2 cellular contexts compared by ENCODE assay signal in the genomic region with DNA sequence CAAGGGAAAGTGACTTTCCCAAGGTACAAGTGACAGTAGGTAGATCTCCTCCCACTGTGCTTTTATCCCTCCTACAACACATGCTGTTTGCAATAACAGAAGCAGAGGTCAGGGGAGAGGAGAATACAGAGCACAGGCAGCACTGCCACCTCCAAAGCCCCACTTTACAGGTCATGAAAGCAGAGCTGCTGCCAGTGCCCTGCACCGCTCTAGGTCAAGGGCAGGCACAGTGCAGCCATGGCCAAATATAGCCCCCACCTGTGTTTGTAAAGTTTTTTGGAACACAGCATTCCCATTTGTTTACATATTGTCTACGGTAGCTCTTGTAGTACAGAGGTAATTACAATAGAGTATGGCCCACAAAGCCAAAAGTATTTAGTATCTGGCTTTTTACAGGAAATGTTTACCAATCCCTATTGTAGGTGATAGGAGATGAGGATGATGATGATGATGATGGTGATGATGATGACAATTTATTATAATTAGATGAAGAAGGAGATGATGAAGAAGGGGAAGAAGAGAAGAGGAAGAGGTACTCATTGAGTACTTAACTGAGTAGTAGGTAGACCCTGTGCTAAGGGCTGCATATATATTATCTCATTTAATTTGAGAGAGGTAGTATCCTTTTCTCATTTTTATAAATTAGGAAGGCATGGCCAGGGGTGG.
TF ChIP-seq lines count a peak whose summit lies in the region.

No MANE protein-coding gene starts in this region.

TF ChIP-seq in HEK293, 187 proteins besides CTCF, POLR2A, EP300 and RAD21:
- no peak for TF ChIP-seq SP3 (tag by site-specific recombination; IDR thresholded peaks at IDR 0.05)
- TF ChIP-seq, protein P1, sequence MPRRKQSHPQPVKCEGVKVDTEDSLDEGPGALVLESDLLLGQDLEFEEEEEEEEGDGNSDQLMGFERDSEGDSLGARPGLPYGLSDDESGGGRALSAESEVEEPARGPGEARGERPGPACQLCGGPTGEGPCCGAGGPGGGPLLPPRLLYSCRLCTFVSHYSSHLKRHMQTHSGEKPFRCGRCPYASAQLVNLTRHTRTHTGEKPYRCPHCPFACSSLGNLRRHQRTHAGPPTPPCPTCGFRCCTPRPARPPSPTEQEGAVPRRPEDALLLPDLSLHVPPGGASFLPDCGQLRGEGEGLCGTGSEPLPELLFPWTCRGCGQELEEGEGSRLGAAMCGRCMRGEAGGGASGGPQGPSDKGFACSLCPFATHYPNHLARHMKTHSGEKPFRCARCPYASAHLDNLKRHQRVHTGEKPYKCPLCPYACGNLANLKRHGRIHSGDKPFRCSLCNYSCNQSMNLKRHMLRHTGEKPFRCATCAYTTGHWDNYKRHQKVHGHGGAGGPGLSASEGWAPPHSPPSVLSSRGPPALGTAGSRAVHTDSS (tag by site-specific recombination; IDR thresholded peaks at IDR 0.05): peak; percentile 86
TF ChIP-seq in HEK293: peak in this region for 1.

TF ChIP-seq in HepG2, 621 proteins besides CTCF, POLR2A, EP300 and RAD21 (continues in another document):
- no peak for TF ChIP-seq SYNCRIP (IDR thresholded peaks at IDR 0.05; ENCODE audit: insufficient read depth, low read depth, low read length)
- no peak for TF ChIP-seq ISX (CRISPR knock-in tag; conservative IDR thresholded peaks at IDR 0.05)
- no peak for TF ChIP-seq PAF1 (CRISPR knock-in tag; IDR thresholded peaks at IDR 0.05)
- TF ChIP-seq SKI (IDR thresholded peaks at IDR 0.05; ENCODE audit: partially characterized antibody): peak; percentile 58
- TF ChIP-seq ISL2 (CRISPR knock-in tag; IDR thresholded peaks at IDR 0.05): no peak
- TF ChIP-seq, protein P2, sequence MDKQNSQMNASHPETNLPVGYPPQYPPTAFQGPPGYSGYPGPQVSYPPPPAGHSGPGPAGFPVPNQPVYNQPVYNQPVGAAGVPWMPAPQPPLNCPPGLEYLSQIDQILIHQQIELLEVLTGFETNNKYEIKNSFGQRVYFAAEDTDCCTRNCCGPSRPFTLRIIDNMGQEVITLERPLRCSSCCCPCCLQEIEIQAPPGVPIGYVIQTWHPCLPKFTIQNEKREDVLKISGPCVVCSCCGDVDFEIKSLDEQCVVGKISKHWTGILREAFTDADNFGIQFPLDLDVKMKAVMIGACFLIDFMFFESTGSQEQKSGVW (CRISPR knock-in tag; IDR thresholded peaks at IDR 0.05; ENCODE audit: borderline replicate concordance): no peak
- TF ChIP-seq ZNF275 (CRISPR knock-in tag; IDR thresholded peaks at IDR 0.05; ENCODE audit: borderline replicate concordance): no peak
- TF ChIP-seq SUZ12 (IDR thresholded peaks at IDR 0.05; ENCODE audit: low read depth, low read length): no peak
- no peak for TF ChIP-seq KAT8 (CRISPR knock-in tag; IDR thresholded peaks at IDR 0.05)
- TF ChIP-seq MED1 (CRISPR knock-in tag; IDR thresholded peaks at IDR 0.05): no peak
- TF ChIP-seq MAFG (CRISPR knock-in tag; IDR thresholded peaks at IDR 0.05): no peak
- no peak for TF ChIP-seq ZNF329 (CRISPR knock-in tag; IDR thresholded peaks at IDR 0.05; ENCODE audit: low read depth)
- TF ChIP-seq DR1 (CRISPR knock-in tag; IDR thresholded peaks at IDR 0.05): no peak
- no peak for TF ChIP-seq PHF5A (CRISPR knock-in tag; IDR thresholded peaks at IDR 0.05; ENCODE audit: low read depth, unreplicated experiment)
- no peak for TF ChIP-seq NR2C2 (CRISPR knock-in tag; IDR thresholded peaks at IDR 0.05; ENCODE audit: borderline replicate concordance)
- no peak for TF ChIP-seq ZNF546 (CRISPR knock-in tag; conservative IDR thresholded peaks at IDR 0.05)
- no peak for TF ChIP-seq MBD4 (IDR thresholded peaks at IDR 0.05; ENCODE audit: borderline replicate concordance, low read length)
- TF ChIP-seq, protein P3, sequence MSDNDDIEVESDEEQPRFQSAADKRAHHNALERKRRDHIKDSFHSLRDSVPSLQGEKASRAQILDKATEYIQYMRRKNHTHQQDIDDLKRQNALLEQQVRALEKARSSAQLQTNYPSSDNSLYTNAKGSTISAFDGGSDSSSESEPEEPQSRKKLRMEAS (IDR thresholded peaks at IDR 0.05): peak; percentile 41; the same call in 1 of the 2 replicates
- TF ChIP-seq, protein P4, sequence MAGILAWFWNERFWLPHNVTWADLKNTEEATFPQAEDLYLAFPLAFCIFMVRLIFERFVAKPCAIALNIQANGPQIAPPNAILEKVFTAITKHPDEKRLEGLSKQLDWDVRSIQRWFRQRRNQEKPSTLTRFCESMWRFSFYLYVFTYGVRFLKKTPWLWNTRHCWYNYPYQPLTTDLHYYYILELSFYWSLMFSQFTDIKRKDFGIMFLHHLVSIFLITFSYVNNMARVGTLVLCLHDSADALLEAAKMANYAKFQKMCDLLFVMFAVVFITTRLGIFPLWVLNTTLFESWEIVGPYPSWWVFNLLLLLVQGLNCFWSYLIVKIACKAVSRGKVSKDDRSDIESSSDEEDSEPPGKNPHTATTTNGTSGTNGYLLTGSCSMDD (CRISPR knock-in tag; IDR thresholded peaks at IDR 0.05): no peak
- no peak for TF ChIP-seq DDIT3 (CRISPR knock-in tag; IDR thresholded peaks at IDR 0.05)
- 0 out of 2 replicates have a peak, but pooled peaks have one; percentile 26 for TF ChIP-seq HNF1B (CRISPR knock-in tag; IDR thresholded peaks at IDR 0.05)
- TF ChIP-seq, protein P5, sequence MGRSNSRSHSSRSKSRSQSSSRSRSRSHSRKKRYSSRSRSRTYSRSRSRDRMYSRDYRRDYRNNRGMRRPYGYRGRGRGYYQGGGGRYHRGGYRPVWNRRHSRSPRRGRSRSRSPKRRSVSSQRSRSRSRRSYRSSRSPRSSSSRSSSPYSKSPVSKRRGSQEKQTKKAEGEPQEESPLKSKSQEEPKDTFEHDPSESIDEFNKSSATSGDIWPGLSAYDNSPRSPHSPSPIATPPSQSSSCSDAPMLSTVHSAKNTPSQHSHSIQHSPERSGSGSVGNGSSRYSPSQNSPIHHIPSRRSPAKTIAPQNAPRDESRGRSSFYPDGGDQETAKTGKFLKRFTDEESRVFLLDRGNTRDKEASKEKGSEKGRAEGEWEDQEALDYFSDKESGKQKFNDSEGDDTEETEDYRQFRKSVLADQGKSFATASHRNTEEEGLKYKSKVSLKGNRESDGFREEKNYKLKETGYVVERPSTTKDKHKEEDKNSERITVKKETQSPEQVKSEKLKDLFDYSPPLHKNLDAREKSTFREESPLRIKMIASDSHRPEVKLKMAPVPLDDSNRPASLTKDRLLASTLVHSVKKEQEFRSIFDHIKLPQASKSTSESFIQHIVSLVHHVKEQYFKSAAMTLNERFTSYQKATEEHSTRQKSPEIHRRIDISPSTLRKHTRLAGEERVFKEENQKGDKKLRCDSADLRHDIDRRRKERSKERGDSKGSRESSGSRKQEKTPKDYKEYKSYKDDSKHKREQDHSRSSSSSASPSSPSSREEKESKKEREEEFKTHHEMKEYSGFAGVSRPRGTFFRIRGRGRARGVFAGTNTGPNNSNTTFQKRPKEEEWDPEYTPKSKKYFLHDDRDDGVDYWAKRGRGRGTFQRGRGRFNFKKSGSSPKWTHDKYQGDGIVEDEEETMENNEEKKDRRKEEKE (IDR thresholded peaks at IDR 0.05): no peak
- TF ChIP-seq HDAC1 (CRISPR knock-in tag; IDR thresholded peaks at IDR 0.05): no peak
- no peak for TF ChIP-seq TBX3 (IDR thresholded peaks at IDR 0.05; ENCODE audit: borderline replicate concordance)
- TF ChIP-seq ZNF770 (CRISPR knock-in tag; IDR thresholded peaks at IDR 0.05): no peak
- TF ChIP-seq NAIF1 (CRISPR knock-in tag; IDR thresholded peaks at IDR 0.05; ENCODE audit: borderline replicate concordance): no peak
- no peak for TF ChIP-seq FOXJ3 (CRISPR knock-in tag; IDR thresholded peaks at IDR 0.05; ENCODE audit: borderline replicate concordance)
- no peak for TF ChIP-seq ZNF891 (CRISPR knock-in tag; IDR thresholded peaks at IDR 0.05)
- TF ChIP-seq ZNF354B (CRISPR knock-in tag; IDR thresholded peaks at IDR 0.05): no peak
- TF ChIP-seq SP5 (CRISPR knock-in tag; IDR thresholded peaks at IDR 0.05; ENCODE audit: borderline replicate concordance, low read depth): 0 out of 2 replicates have a peak, but pooled peaks have one; percentile 29
- no peak for TF ChIP-seq ZFP41 (CRISPR knock-in tag; IDR thresholded peaks at IDR 0.05; ENCODE audit: borderline replicate concordance)
- no peak for TF ChIP-seq ZNF557 (CRISPR knock-in tag; IDR thresholded peaks at IDR 0.05)
- TF ChIP-seq TOPORS (CRISPR knock-in tag; IDR thresholded peaks at IDR 0.05): no peak
- TF ChIP-seq, protein P6, sequence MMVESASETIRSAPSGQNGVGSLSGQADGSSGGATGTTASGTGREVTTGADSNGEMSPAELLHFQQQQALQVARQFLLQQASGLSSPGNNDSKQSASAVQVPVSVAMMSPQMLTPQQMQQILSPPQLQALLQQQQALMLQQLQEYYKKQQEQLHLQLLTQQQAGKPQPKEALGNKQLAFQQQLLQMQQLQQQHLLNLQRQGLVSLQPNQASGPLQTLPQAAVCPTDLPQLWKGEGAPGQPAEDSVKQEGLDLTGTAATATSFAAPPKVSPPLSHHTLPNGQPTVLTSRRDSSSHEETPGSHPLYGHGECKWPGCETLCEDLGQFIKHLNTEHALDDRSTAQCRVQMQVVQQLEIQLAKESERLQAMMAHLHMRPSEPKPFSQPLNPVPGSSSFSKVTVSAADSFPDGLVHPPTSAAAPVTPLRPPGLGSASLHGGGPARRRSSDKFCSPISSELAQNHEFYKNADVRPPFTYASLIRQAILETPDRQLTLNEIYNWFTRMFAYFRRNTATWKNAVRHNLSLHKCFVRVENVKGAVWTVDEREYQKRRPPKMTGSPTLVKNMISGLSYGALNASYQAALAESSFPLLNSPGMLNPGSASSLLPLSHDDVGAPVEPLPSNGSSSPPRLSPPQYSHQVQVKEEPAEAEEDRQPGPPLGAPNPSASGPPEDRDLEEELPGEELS (CRISPR knock-in tag; IDR thresholded peaks at IDR 0.05): 0 out of 2 replicates have a peak, but pooled peaks have one; percentile 36
- TF ChIP-seq HES4 (CRISPR knock-in tag; IDR thresholded peaks at IDR 0.05; ENCODE audit: borderline replicate concordance): no peak
- TF ChIP-seq, protein P7, sequence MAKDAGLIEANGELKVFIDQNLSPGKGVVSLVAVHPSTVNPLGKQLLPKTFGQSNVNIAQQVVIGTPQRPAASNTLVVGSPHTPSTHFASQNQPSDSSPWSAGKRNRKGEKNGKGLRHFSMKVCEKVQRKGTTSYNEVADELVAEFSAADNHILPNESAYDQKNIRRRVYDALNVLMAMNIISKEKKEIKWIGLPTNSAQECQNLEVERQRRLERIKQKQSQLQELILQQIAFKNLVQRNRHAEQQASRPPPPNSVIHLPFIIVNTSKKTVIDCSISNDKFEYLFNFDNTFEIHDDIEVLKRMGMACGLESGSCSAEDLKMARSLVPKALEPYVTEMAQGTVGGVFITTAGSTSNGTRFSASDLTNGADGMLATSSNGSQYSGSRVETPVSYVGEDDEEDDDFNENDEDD (CRISPR knock-in tag; IDR thresholded peaks at IDR 0.05; ENCODE audit: borderline replicate concordance): no peak
- TF ChIP-seq NFKBIZ (CRISPR knock-in tag; IDR thresholded peaks at IDR 0.05): no peak
- TF ChIP-seq HNRNPLL (IDR thresholded peaks at IDR 0.05; ENCODE audit: low read depth, low read length, poor library complexity, severe bottlenecking): no peak
- TF ChIP-seq SOX13 (IDR thresholded peaks at IDR 0.05): no peak
- peak in 1 of 2 experiments; percentile 41; a peak in 1 of 4 replicates for TF ChIP-seq SOX13 (CRISPR knock-in tag; conservative IDR thresholded peaks at IDR 0.05 in 1 of 2, IDR thresholded peaks at IDR 0.05 in 1 of 2)
- TF ChIP-seq ZNF282 (IDR thresholded peaks at IDR 0.05; ENCODE audit: partially characterized antibody): no peak
- no peak for TF ChIP-seq KDM4B (CRISPR knock-in tag; IDR thresholded peaks at IDR 0.05)
- no peak for TF ChIP-seq SMARCC2 (IDR thresholded peaks at IDR 0.05)
- peak in 1 of 2 experiments; percentile 40; a peak in 1 of 4 replicates for TF ChIP-seq NR2F1 (CRISPR knock-in tag; IDR thresholded peaks at IDR 0.05)
- no peak for TF ChIP-seq KLF15 (CRISPR knock-in tag; IDR thresholded peaks at IDR 0.05; ENCODE audit: borderline replicate concordance)
- TF ChIP-seq ZNF629 (CRISPR knock-in tag; conservative IDR thresholded peaks at IDR 0.05): peak; percentile 54; the same call in 1 of the 2 replicates
